In the genomic region with DNA sequence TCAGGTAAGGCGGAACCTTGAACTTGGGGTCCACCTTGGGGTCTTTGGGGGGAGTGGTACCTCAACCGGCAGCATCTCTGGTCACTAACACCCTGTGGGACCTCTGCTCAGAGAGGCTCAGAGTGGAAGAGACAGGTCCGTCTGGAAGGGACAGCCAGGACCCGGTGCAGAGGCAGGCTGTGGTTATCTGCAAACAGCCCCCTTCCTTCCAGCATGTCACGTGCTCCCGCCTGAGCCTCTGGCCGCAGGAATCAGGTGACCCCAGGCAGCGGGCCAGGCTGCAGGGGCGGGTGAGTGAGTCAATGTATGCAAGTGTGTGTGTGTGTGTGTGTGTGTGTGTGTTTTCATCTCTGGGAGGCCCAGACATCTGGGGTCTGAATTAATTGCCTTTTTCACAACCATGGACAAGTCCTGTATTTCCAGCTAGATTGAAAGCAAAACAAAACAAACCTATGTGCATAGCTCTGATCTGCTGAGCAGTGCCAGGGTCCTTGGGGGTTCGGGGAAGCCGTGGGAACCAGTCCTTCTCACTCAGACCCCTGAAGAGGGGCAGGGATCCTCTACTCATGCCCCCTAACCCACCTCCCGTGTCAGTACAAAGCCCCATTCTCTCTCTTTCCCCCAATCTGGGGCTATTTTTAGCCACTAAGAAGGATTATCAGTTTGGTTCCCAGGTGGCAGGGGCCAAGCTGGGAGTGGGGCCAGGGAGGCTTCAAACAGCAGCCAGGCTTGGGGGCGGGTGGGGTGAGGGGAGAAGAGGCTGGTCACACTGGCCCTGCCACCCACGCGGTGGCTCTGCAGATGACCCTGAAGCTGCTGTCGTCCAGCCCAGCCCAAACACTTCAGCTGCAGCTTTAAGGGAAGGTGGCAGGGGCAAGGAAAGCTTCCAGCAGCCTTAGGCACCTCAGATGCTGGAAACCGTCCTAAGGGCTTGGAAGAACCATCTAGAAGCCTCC, we compare ENCODE assay signal across 1 cellular context.
A peak's percentile ranks its signal among the peaks of the same experiment; 100 is the strongest.
TF ChIP-seq lines count a peak whose summit lies in the region.

No MANE protein-coding gene starts in this region.

TF ChIP-seq in HepG2, 621 proteins besides CTCF, POLR2A, EP300 and RAD21 (continued from another document and continues in another):
- TF ChIP-seq, protein P1, sequence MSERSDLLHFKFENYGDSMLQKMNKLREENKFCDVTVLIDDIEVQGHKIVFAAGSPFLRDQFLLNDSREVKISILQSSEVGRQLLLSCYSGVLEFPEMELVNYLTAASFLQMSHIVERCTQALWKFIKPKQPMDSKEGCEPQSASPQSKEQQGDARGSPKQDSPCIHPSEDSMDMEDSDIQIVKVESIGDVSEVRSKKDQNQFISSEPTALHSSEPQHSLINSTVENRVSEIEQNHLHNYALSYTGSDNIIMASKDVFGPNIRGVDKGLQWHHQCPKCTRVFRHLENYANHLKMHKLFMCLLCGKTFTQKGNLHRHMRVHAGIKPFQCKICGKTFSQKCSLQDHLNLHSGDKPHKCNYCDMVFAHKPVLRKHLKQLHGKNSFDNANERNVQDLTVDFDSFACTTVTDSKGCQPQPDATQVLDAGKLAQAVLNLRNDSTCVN (CRISPR knock-in tag; IDR thresholded peaks at IDR 0.05; ENCODE audit: borderline replicate concordance) = no peak
- TF ChIP-seq ZMYM3 (CRISPR knock-in tag; IDR thresholded peaks at IDR 0.05) (peak; percentile 91), ZBTB1 (CRISPR knock-in tag; IDR thresholded peaks at IDR 0.05; ENCODE audit: borderline replicate concordance) (no peak), ZZZ3 (CRISPR knock-in tag; IDR thresholded peaks at IDR 0.05; ENCODE audit: borderline replicate concordance) (no peak), HNRNPH1 (optimal IDR thresholded peaks at IDR 0.05; ENCODE audit: low read depth, low read length) (no peak), SMARCE1 (IDR thresholded peaks at IDR 0.05; ENCODE audit: borderline replicate concordance) (no peak), CBX1 (IDR thresholded peaks at IDR 0.05; ENCODE audit: low read depth) (peak; percentile 87), TBP (CRISPR knock-in tag; IDR thresholded peaks at IDR 0.05) (no peak), JARID2 (CRISPR knock-in tag; IDR thresholded peaks at IDR 0.05; ENCODE audit: insufficient replicate concordance) (no peak), YEATS2 (CRISPR knock-in tag; IDR thresholded peaks at IDR 0.05; ENCODE audit: borderline replicate concordance) (peak; percentile 40; the same call in 1 of the 2 replicates), HNRNPL (IDR thresholded peaks at IDR 0.05; ENCODE audit: low read depth, low read length) (0 out of 2 replicates have a peak, but pooled peaks have one; percentile 69), ZNF782 (CRISPR knock-in tag; IDR thresholded peaks at IDR 0.05; ENCODE audit: borderline replicate concordance) (no peak), ZNF878 (CRISPR knock-in tag; IDR thresholded peaks at IDR 0.05) (no peak; the same call in 1 of the 2 replicates), ZFP82 (CRISPR knock-in tag; IDR thresholded peaks at IDR 0.05; ENCODE audit: borderline replicate concordance) (no peak), PCBP1 (IDR thresholded peaks at IDR 0.05; ENCODE audit: borderline replicate concordance, low read depth, low read length) (no peak), ZMYM4 (CRISPR knock-in tag; IDR thresholded peaks at IDR 0.05) (peak; percentile 86), SMAD1 (CRISPR knock-in tag; IDR thresholded peaks at IDR 0.05; ENCODE audit: borderline replicate concordance, low read depth) (no peak), ZSCAN31 (CRISPR knock-in tag; IDR thresholded peaks at IDR 0.05; ENCODE audit: low read depth) (peak; percentile 83), SOX5 (CRISPR knock-in tag; IDR thresholded peaks at IDR 0.05; ENCODE audit: borderline replicate concordance) (peak; percentile 81), TAF15 (IDR thresholded peaks at IDR 0.05; ENCODE audit: low read depth, low read length, poor library complexity, severe bottlenecking) (no peak), ZSCAN25 (CRISPR knock-in tag; IDR thresholded peaks at IDR 0.05) (peak; percentile 95), MED8 (CRISPR knock-in tag; IDR thresholded peaks at IDR 0.05; ENCODE audit: insufficient replicate concordance) (no peak), ZNF460 (CRISPR knock-in tag; IDR thresholded peaks at IDR 0.05; ENCODE audit: borderline replicate concordance) (no peak), ZNF83 (CRISPR knock-in tag; IDR thresholded peaks at IDR 0.05; ENCODE audit: borderline replicate concordance) (no peak), ZNF33B (CRISPR knock-in tag; IDR thresholded peaks at IDR 0.05) (no peak), KLF12 (CRISPR knock-in tag; IDR thresholded peaks at IDR 0.05; ENCODE audit: borderline replicate concordance) (no peak), SOX6 (IDR thresholded peaks at IDR 0.05) (no peak), SOX6 (CRISPR knock-in tag; IDR thresholded peaks at IDR 0.05) (peak; percentile 80)
- TF ChIP-seq, protein P2, sequence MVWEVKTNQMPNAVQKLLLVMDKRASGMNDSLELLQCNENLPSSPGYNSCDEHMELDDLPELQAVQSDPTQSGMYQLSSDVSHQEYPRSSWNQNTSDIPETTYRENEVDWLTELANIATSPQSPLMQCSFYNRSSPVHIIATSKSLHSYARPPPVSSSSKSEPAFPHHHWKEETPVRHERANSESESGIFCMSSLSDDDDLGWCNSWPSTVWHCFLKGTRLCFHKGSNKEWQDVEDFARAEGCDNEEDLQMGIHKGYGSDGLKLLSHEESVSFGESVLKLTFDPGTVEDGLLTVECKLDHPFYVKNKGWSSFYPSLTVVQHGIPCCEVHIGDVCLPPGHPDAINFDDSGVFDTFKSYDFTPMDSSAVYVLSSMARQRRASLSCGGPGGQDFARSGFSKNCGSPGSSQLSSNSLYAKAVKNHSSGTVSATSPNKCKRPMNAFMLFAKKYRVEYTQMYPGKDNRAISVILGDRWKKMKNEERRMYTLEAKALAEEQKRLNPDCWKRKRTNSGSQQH (CRISPR knock-in tag; IDR thresholded peaks at IDR 0.05; ENCODE audit: low read depth) = peak; percentile 56; the same call in 1 of the 2 replicates
- TF ChIP-seq, protein P3, sequence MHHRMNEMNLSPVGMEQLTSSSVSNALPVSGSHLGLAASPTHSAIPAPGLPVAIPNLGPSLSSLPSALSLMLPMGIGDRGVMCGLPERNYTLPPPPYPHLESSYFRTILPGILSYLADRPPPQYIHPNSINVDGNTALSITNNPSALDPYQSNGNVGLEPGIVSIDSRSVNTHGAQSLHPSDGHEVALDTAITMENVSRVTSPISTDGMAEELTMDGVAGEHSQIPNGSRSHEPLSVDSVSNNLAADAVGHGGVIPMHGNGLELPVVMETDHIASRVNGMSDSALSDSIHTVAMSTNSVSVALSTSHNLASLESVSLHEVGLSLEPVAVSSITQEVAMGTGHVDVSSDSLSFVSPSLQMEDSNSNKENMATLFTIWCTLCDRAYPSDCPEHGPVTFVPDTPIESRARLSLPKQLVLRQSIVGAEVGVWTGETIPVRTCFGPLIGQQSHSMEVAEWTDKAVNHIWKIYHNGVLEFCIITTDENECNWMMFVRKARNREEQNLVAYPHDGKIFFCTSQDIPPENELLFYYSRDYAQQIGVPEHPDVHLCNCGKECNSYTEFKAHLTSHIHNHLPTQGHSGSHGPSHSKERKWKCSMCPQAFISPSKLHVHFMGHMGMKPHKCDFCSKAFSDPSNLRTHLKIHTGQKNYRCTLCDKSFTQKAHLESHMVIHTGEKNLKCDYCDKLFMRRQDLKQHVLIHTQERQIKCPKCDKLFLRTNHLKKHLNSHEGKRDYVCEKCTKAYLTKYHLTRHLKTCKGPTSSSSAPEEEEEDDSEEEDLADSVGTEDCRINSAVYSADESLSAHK (CRISPR knock-in tag; IDR thresholded peaks at IDR 0.05; ENCODE audit: borderline replicate concordance) = no peak
- TF ChIP-seq, protein P4, sequence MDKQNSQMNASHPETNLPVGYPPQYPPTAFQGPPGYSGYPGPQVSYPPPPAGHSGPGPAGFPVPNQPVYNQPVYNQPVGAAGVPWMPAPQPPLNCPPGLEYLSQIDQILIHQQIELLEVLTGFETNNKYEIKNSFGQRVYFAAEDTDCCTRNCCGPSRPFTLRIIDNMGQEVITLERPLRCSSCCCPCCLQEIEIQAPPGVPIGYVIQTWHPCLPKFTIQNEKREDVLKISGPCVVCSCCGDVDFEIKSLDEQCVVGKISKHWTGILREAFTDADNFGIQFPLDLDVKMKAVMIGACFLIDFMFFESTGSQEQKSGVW (CRISPR knock-in tag; IDR thresholded peaks at IDR 0.05; ENCODE audit: borderline replicate concordance) = no peak
- TF ChIP-seq, protein P5, sequence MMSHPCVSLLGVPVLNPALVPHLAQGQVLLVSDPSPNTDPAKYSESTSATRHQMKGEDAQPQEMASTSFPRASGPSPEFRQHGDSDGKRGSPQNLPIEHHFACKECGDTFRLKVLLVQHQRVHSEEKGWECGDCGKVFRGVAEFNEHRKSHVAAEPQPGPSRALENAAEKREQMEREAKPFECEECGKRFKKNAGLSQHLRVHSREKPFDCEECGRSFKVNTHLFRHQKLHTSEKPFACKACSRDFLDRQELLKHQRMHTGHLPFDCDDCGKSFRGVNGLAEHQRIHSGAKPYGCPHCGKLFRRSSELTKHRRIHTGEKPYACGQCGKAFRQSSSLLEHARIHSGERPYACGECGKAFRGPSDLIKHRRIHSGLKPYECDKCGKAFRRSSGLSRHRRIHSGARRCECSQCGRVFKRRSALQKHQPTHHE (CRISPR knock-in tag; IDR thresholded peaks at IDR 0.05; ENCODE audit: borderline replicate concordance) = no peak
- TF ChIP-seq, protein P6, sequence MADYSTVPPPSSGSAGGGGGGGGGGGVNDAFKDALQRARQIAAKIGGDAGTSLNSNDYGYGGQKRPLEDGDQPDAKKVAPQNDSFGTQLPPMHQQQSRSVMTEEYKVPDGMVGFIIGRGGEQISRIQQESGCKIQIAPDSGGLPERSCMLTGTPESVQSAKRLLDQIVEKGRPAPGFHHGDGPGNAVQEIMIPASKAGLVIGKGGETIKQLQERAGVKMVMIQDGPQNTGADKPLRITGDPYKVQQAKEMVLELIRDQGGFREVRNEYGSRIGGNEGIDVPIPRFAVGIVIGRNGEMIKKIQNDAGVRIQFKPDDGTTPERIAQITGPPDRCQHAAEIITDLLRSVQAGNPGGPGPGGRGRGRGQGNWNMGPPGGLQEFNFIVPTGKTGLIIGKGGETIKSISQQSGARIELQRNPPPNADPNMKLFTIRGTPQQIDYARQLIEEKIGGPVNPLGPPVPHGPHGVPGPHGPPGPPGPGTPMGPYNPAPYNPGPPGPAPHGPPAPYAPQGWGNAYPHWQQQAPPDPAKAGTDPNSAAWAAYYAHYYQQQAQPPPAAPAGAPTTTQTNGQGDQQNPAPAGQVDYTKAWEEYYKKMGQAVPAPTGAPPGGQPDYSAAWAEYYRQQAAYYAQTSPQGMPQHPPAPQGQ (CRISPR knock-in tag; IDR thresholded peaks at IDR 0.05; ENCODE audit: borderline replicate concordance) = no peak; the same call in 1 of the 2 replicates
- TF ChIP-seq, protein P7, sequence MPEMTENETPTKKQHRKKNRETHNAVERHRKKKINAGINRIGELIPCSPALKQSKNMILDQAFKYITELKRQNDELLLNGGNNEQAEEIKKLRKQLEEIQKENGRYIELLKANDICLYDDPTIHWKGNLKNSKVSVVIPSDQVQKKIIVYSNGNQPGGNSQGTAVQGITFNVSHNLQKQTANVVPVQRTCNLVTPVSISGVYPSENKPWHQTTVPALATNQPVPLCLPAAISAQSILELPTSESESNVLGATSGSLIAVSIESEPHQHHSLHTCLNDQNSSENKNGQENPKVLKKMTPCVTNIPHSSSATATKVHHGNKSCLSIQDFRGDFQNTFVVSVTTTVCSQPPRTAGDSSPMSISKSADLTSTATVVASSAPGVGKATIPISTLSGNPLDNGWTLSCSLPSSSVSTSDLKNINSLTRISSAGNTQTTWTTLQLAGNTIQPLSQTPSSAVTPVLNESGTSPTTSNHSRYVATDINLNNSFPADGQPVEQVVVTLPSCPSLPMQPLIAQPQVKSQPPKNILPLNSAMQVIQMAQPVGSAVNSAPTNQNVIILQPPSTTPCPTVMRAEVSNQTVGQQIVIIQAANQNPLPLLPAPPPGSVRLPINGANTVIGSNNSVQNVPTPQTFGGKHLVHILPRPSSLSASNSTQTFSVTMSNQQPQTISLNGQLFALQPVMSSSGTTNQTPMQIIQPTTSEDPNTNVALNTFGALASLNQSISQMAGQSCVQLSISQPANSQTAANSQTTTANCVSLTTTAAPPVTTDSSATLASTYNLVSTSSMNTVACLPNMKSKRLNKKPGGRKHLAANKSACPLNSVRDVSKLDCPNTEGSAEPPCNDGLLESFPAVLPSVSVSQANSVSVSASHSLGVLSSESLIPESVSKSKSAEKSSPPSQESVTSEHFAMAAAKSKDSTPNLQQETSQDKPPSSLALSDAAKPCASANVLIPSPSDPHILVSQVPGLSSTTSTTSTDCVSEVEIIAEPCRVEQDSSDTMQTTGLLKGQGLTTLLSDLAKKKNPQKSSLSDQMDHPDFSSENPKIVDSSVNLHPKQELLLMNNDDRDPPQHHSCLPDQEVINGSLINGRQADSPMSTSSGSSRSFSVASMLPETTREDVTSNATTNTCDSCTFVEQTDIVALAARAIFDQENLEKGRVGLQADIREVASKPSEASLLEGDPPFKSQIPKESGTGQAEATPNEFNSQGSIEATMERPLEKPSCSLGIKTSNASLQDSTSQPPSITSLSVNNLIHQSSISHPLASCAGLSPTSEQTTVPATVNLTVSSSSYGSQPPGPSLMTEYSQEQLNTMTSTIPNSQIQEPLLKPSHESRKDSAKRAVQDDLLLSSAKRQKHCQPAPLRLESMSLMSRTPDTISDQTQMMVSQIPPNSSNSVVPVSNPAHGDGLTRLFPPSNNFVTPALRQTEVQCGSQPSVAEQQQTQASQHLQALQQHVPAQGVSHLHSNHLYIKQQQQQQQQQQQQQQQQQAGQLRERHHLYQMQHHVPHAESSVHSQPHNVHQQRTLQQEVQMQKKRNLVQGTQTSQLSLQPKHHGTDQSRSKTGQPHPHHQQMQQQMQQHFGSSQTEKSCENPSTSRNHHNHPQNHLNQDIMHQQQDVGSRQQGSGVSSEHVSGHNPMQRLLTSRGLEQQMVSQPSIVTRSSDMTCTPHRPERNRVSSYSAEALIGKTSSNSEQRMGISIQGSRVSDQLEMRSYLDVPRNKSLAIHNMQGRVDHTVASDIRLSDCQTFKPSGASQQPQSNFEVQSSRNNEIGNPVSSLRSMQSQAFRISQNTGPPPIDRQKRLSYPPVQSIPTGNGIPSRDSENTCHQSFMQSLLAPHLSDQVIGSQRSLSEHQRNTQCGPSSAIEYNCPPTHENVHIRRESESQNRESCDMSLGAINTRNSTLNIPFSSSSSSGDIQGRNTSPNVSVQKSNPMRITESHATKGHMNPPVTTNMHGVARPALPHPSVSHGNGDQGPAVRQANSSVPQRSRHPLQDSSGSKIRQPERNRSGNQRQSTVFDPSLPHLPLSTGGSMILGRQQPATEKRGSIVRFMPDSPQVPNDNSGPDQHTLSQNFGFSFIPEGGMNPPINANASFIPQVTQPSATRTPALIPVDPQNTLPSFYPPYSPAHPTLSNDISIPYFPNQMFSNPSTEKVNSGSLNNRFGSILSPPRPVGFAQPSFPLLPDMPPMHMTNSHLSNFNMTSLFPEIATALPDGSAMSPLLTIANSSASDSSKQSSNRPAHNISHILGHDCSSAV (CRISPR knock-in tag; IDR thresholded peaks at IDR 0.05; ENCODE audit: borderline replicate concordance) = no peak
- TF ChIP-seq, protein P8, sequence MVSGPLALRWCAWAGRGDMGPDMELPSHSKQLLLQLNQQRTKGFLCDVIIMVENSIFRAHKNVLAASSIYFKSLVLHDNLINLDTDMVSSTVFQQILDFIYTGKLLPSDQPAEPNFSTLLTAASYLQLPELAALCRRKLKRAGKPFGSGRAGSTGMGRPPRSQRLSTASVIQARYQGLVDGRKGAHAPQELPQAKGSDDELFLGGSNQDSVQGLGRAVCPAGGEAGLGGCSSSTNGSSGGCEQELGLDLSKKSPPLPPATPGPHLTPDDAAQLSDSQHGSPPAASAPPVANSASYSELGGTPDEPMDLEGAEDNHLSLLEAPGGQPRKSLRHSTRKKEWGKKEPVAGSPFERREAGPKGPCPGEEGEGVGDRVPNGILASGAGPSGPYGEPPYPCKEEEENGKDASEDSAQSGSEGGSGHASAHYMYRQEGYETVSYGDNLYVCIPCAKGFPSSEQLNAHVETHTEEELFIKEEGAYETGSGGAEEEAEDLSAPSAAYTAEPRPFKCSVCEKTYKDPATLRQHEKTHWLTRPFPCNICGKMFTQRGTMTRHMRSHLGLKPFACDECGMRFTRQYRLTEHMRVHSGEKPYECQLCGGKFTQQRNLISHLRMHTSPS (CRISPR knock-in tag; IDR thresholded peaks at IDR 0.05; ENCODE audit: low read depth) = peak; percentile 54; the same call in 1 of the 2 replicates
